In the genomic region with DNA sequence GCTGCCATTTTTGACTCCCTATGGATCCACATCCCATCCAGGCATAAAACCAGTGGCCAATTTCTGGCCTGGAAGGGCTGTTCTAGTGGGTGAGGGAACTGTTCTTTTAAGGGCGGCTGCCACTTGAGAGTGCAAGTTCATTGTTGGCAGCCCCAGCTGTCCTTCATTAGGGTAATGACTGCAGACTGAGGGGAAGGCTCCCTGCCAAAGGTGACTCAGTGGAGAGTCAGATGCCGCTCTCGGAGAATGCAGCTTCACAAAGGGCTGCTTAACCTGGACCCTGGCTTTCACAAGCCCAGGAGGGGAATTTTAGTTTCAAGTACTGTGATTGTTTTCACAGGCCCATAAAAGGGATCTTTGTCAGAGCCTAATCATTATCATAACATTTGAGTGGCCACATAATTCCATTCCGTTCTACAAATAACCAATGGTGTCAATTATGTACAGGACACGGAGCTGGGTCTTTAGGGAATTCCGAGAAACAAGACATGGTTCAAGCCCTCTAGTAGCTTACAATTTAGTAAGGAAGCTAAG, we compare ENCODE assay signal across 9 cellular contexts.
DNase-seq lines count a peak whose midpoint lies in the region; ATAC-seq and TF ChIP-seq lines count a peak whose summit lies in the region.
"Had no signal": no experiment of that assay in that cellular context is flagged by ENCODE, and none has a peak within 500 bp of the region (broad histone marks: within the 10 kb centered on the region; RNA-seq: fewer than 3 reads in every experiment).

No MANE protein-coding gene starts in this region.

- no peaks in the 10 kb centered on the region for H3K4me1 ChIP-seq in HUES48 (ENCODE audit: control insufficient read depth, insufficient read depth, low read length)
- H3K4me1 ChIP-seq in vagina: peaks cover 17% of the 10 kb centered on the region

- POLR2A ChIA-PET in CD4-positive, alpha-beta T cell (lab: Charles Lee): no interaction called here

- no peak overlapping the region for H3K27ac Mint-ChIP-seq in CD4-positive, alpha-beta T cell

- peaks cover 30% of the 10 kb centered on the region for H3K27me3 Mint-ChIP-seq in CD4-positive, alpha-beta T cell

- no peak for TF ChIP-seq CTCF in vagina (IDR thresholded peaks at IDR 0.05)
- no peak for TF ChIP-seq CTCF in CD4-positive, alpha-beta T cell (IDR thresholded peaks at IDR 0.05)
- no peak for TF ChIP-seq CTCF in GM20000 (IDR thresholded peaks at IDR 0.05; ENCODE audit: extremely low read depth, missing control alignments)

- CTCF ChIA-PET in CD4-positive, alpha-beta T cell (lab: Charles Lee): no interaction called here

- DNase-seq in SHP77 (lab: John Stamatoyannopoulos, UW) (peak; percentile 85 to 88), cardiac septum (ENCODE audit: low spot score) (peak; percentile 82), vagina (ENCODE audit: extremely low spot score in 2 of 2) (no peak), UCSD-AML1 (lab: John Stamatoyannopoulos, UW; ENCODE audit: unreplicated experiment) (no peak), GM20000 (ENCODE audit: low spot score) (no peak)
- DNase-seq in CD4-positive, alpha-beta T cell: no peak
- DNase-seq: activated gamma-delta T cell had no signal

- no peak for TF ChIP-seq POLR2A in vagina (IDR thresholded peaks at IDR 0.05)

- no peaks in the 10 kb centered on the region for H3K27me3 ChIP-seq in HUES48 (ENCODE audit: control insufficient read depth, insufficient read depth, low read length)
- no peaks in the 10 kb centered on the region for H3K27me3 ChIP-seq in vagina
- H3K27me3 ChIP-seq in CD4-positive, alpha-beta T cell (ENCODE audit: control insufficient read depth, insufficient read depth, low read length): peaks cover 4% of the 10 kb centered on the region

- peaks cover 20% of the 10 kb centered on the region for H3K9me3 ChIP-seq in HUES48 (ENCODE audit: control insufficient read depth, insufficient read depth, low read length)
- no peaks in the 10 kb centered on the region for H3K9me3 ChIP-seq in vagina
- H3K9me3 ChIP-seq in CD4-positive, alpha-beta T cell (ENCODE audit: control insufficient read depth, low read length): peaks cover 6% of the 10 kb centered on the region

- H3K4me3 ChIP-seq in HUES48 (ENCODE audit: low read depth, low read length) (no peak overlapping the region), vagina (no peak overlapping the region)

- intact Hi-C loops in cardiac septum (cut with DNase I): no loop called here
- intact Hi-C loops in vagina (cut with DNase I): no loop called here
- intact Hi-C loops in CD4-positive, alpha-beta T cell (cut with DNase I, micrococcal nuclease): no loop called here

- H3K36me3 Mint-ChIP-seq in CD4-positive, alpha-beta T cell (ENCODE audit: low read depth): no peaks in the 10 kb centered on the region

- H3K27ac ChIP-seq in HUES48 (ENCODE audit: low read depth, low read length) (peak overlapping the region; percentile 63), vagina (peak overlapping the region; percentile 44)
- no peak overlapping the region for H3K27ac ChIP-seq in CD4-positive, alpha-beta T cell (ENCODE audit: low read depth, low read length)

- no peak overlapping the region for H3K9ac ChIP-seq in HUES48 (ENCODE audit: low read depth, low read length)

- no peak for ATAC-seq in CD4-positive, alpha-beta T cell (ENCODE audit: poor library complexity)

- H3K9me3 Mint-ChIP-seq in CD4-positive, alpha-beta T cell: peaks cover 3% of the 10 kb centered on the region

- no peak overlapping the region for H3K4me3 Mint-ChIP-seq in CD4-positive, alpha-beta T cell
- H3K4me3 Mint-ChIP-seq: neural crest cell had no signal

- H3K4me1 Mint-ChIP-seq in CD4-positive, alpha-beta T cell (ENCODE audit: low read depth): no peaks in the 10 kb centered on the region

- H3K36me3 ChIP-seq in HUES48 (ENCODE audit: control insufficient read depth, insufficient read depth, low read length) (no peaks in the 10 kb centered on the region), vagina (no peaks in the 10 kb centered on the region)

Comparison
In these comparisons a context has a peak if more than half of its experiments do, and no peak if none do; other contexts are left out.
1. DNase-seq: peak in SHP77 (2 of 2) and cardiac septum (single experiment); none in vagina (0 of 2), UCSD-AML1 (single experiment), CD4-positive, alpha-beta T cell (0 of 10) and GM20000 (single experiment).